Comparison of ENCODE assay signal across 8 cellular contexts in the genomic region with DNA sequence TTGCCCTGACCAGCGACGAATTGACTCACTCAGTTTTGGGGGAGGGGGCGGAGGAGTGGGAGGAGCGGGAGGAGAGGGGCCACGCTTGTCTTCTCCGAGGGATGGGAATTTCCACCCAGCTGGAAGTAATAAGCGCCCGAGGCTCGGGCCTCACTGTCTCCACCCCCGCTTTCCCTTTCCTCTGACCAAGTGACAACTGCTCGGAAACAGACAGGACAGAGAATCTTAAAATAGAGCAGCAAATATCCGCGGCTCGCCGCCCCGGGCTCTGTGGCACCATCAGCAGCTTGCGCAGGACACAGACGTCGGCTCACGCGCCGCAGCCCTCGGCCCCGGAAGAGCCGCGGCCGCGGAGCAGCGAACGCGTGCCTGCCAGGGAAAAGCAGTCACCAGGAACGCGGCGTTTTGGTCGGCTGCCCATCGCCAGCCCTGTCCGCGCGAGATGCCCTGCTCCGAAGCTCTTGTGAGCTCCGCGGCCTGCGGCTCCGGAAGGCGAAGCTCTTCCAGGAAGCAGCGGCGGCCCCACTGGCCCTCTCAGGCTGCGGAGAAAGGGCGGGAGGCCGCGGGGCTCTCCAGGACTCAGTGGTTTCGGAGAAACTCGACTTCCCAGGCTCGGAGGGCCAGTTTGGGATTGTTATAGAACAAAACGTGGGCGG. TPM values are rescaled to one million over a fixed set of nuclear protein-coding genes. Genes with fewer than 3 reads are reported as not detected.
DNase-seq lines count a peak whose midpoint lies in the region; ATAC-seq lines count a peak whose summit lies in the region.

No MANE protein-coding gene starts in this region.

- no peaks in the 10 kb centered on the region for H3K27me3 ChIP-seq in effector memory CD4-positive, alpha-beta T cell (replicated peaks; ENCODE audit: control insufficient read depth, insufficient read depth, low read length, poor library complexity, severe bottlenecking)

- H3K36me3 Mint-ChIP-seq in activated CD4-positive, alpha-beta memory T cell treated with anti-CD3 and anti-CD28 coated beads, Interleukin-2, amount 10 ng/mL, durations not matched to agents 7 days and 5 days (ENCODE audit: low read depth) = peaks cover 3% of the 10 kb centered on the region

- H3K4me3 Mint-ChIP-seq in activated CD4-positive, alpha-beta memory T cell treated with anti-CD3 and anti-CD28 coated beads, Interleukin-2, amount 10 ng/mL, durations not matched to agents 7 days and 5 days = peak overlapping the region; percentile 66

- peak overlapping the region; percentile 79 for H3K27ac Mint-ChIP-seq in activated CD4-positive, alpha-beta memory T cell treated with anti-CD3 and anti-CD28 coated beads, Interleukin-2, amount 10 ng/mL, durations not matched to agents 7 days and 5 days

- peak; percentile 49 for DNase-seq in NCI-H1436 (lab: John Stamatoyannopoulos, UW)
- DNase-seq in NCI-H1436 treated with DMSO at 0.1 percent for 48 hours (lab: John Stamatoyannopoulos, UW) = no peak
- DNase-seq in NCI-H510A treated with DMSO at 0.1 percent for 48 hours (lab: John Stamatoyannopoulos, UW) = peak; percentile 75
- peak; percentile 52 for DNase-seq in activated CD4-positive, alpha-beta memory T cell treated with anti-CD3 and anti-CD28 coated beads, Interleukin-2, amount 10 ng/mL, durations not matched to agents 7 days and 5 days
- peak; percentile 21 to 33 (median 27) for DNase-seq in effector memory CD4-positive, alpha-beta T cell
- peak; percentile 54 to 72 for DNase-seq in lung microvascular endothelial cell (ENCODE audit: low read depth in 2 of 2)
- DNase-seq in stimulated activated CD8-positive, alpha-beta memory T cell treated with anti-CD3 and anti-CD28 coated beads, Interleukin-15, amount 100 ng/mL, for 48 hours (ENCODE audit: low read depth in 2 of 2) = peak; percentile 45 to 69

- POLR2A ChIA-PET in activated CD4-positive, alpha-beta memory T cell treated with anti-CD3 and anti-CD28 coated beads, Interleukin-2, amount 10 ng/mL, durations not matched to agents 7 days and 5 days (lab: Charles Lee) = interaction anchor here (1.2 to 4.3 kb wide), 6 partner anchors 10 to 71 kb away, joined by 3 to 79 read pairs (median 8); a partner anchor contains a TSS

- peak overlapping the region; percentile 53 for H3K4me3 ChIP-seq in effector memory CD4-positive, alpha-beta T cell (ENCODE audit: insufficient read depth, low read depth, low read length, poor library complexity, severe bottlenecking)

- H3K9me3 ChIP-seq in effector memory CD4-positive, alpha-beta T cell (ENCODE audit: control insufficient read depth, low read length) = no peaks in the 10 kb centered on the region

- CTCF ChIA-PET in activated CD4-positive, alpha-beta memory T cell treated with anti-CD3 and anti-CD28 coated beads, Interleukin-2, amount 10 ng/mL, durations not matched to agents 7 days and 5 days (lab: Charles Lee) = interaction anchor here (0.8 to 4.7 kb wide), 7 partner anchors 10 to 174 kb away, joined by 3 to 38 read pairs (median 7); a partner anchor contains a TSS

- no peaks in the 10 kb centered on the region for H3K36me3 ChIP-seq in effector memory CD4-positive, alpha-beta T cell (ENCODE audit: control insufficient read depth, insufficient read depth, low read length)

- no peaks in the 10 kb centered on the region for H3K9me3 Mint-ChIP-seq in activated CD4-positive, alpha-beta memory T cell treated with anti-CD3 and anti-CD28 coated beads, Interleukin-2, amount 10 ng/mL, durations not matched to agents 7 days and 5 days

- peak; percentile 28 for ATAC-seq in HG02884 (IDR thresholded peaks at IDR 0.05; ENCODE audit: unreplicated experiment)

- peaks cover 78% of the 10 kb centered on the region for H3K27me3 Mint-ChIP-seq in activated CD4-positive, alpha-beta memory T cell treated with anti-CD3 and anti-CD28 coated beads, Interleukin-2, amount 10 ng/mL, durations not matched to agents 7 days and 5 days

- peaks cover 28% of the 10 kb centered on the region for H3K4me1 ChIP-seq in effector memory CD4-positive, alpha-beta T cell (ENCODE audit: control insufficient read depth, insufficient read depth, low read length, poor library complexity, severe bottlenecking)

- H3K27ac ChIP-seq in effector memory CD4-positive, alpha-beta T cell (ENCODE audit: insufficient read depth, low read length, poor library complexity, severe bottlenecking) = peak overlapping the region; percentile 44

- H3K4me1 Mint-ChIP-seq in activated CD4-positive, alpha-beta memory T cell treated with anti-CD3 and anti-CD28 coated beads, Interleukin-2, amount 10 ng/mL, durations not matched to agents 7 days and 5 days = peaks cover 45% of the 10 kb centered on the region

RNA-seq across cellular contexts. Expression of a gene that starts 10.7 kb away (rescaled TPM):
- 1 to 10 TPM; 6.4 to 6.9 TPM for total RNA-seq in activated CD4-positive, alpha-beta memory T cell treated with anti-CD3 and anti-CD28 coated beads, Interleukin-2, amount 10 ng/mL, durations not matched to agents 7 days and 5 days
- 0.65 and 1.4 TPM in 2 replicates for total RNA-seq in lung microvascular endothelial cell

RNA-seq across cellular contexts. Expression of a gene that starts 25.9 kb away (rescaled TPM):
- 1 to 10 TPM; 8.4 to 8.8 TPM for total RNA-seq in activated CD4-positive, alpha-beta memory T cell treated with anti-CD3 and anti-CD28 coated beads, Interleukin-2, amount 10 ng/mL, durations not matched to agents 7 days and 5 days
- total RNA-seq in lung microvascular endothelial cell = 0.20 and 0.44 TPM in 2 replicates
